ENCODE assay signal across 26 cellular contexts in the genomic region with DNA sequence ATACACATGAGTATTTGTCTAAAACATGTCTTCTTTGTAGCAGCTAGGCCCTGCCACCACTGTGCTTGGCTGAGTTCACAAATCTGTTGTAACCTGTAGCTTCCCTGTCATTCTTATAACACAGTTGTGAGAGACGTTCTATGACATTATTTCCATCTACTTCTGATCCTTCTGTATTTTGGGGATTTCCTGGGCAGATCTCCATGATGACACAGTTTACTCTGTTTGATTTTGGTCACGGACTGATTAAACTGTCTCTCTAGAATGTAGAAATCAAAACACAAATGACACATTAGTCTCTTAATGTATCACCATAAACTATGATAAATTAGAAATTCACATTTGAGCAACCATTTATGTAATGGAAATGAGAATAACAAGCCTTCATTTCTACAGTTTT.
"Had no signal": no experiment of that assay in that cellular context is flagged by ENCODE, and none has a peak within 500 bp of the region (broad histone marks: within the 10 kb centered on the region; RNA-seq: fewer than 3 reads in every experiment).

No MANE protein-coding gene starts in this region.

- DNase-seq: activated CD8-positive, alpha-beta memory T cell treated with anti-CD3 and anti-CD28 coated beads for 24 hours; activated T-cell treated with anti-CD3 and anti-CD28 coated beads, Interleukin-2, amount 50 U/mL, for 1 hour; effector memory CD8-positive, alpha-beta T cell; foreskin fibroblast; head of caudate nucleus; hippocampal formation; immature natural killer cell; kidney; left colon; mammary epithelial cell; occipital lobe; psoas muscle; sigmoid colon; small intestine; stimulated activated CD4-positive, alpha-beta T cell treated with anti-CD3 and anti-CD28 coated beads, Interleukin-4, amount 100 ng/mL, for 4 hours; stimulated activated CD8-positive, alpha-beta memory T cell treated with anti-CD3 and anti-CD28 coated beads, Interleukin-4, amount 100 ng/mL, for 48 hours; stimulated activated naive B cell treated with anti-CD40 and anti-IgM and Interleukin-4, amounts not matched to agents 10 μg/mL and 1 μg/mL and 100 μg/mL, for 72 hours; T-helper 1 cell; testis; transverse colon had no signal

- H3K27me3 Mint-ChIP-seq: activated naive CD4-positive, alpha-beta T cell treated with anti-CD3 and anti-CD28 coated beads, Interleukin-2, amount 50 U/mL, for 24 hours; brain; stimulated activated naive B cell treated with anti-CD40 and anti-IgM and Interleukin-4, amounts not matched to agents 10 μg/mL and 1 μg/mL and 100 μg/mL, for 72 hours had no signal

- H3K36me3 Mint-ChIP-seq: activated naive CD4-positive, alpha-beta T cell treated with anti-CD3 and anti-CD28 coated beads, Interleukin-2, amount 50 U/mL, for 24 hours; brain; immature natural killer cell; stimulated activated naive B cell treated with anti-CD40 and anti-IgM and Interleukin-4, amounts not matched to agents 10 μg/mL and 1 μg/mL and 100 μg/mL, for 72 hours had no signal

- ATAC-seq: effector memory CD8-positive, alpha-beta T cell; left colon; psoas muscle; stimulated activated naive B cell treated with anti-CD40 and anti-IgM and Interleukin-4, amounts not matched to agents 10 μg/mL and 1 μg/mL and 100 μg/mL, for 72 hours had no signal

- H3K27ac Mint-ChIP-seq: activated naive CD4-positive, alpha-beta T cell treated with anti-CD3 and anti-CD28 coated beads, Interleukin-2, amount 50 U/mL, for 24 hours; brain; effector memory CD8-positive, alpha-beta T cell; immature natural killer cell; stimulated activated naive B cell treated with anti-CD40 and anti-IgM and Interleukin-4, amounts not matched to agents 10 μg/mL and 1 μg/mL and 100 μg/mL, for 72 hours; T-helper 2 cell treated with Interferon-gamma antibody and Interleukin-4, amounts not matched to agents 5 μg/mL and 100 μg/mL, for 36 hours had no signal

- H3K4me3 ChIP-seq: ascending aorta, coronary artery, psoas muscle, sigmoid colon, testis, transverse colon had no signal

- H3K4me3 Mint-ChIP-seq: activated naive CD4-positive, alpha-beta T cell treated with anti-CD3 and anti-CD28 coated beads, Interleukin-2, amount 50 U/mL, for 24 hours; brain; effector memory CD8-positive, alpha-beta T cell; immature natural killer cell; neural crest cell; stimulated activated naive B cell treated with anti-CD40 and anti-IgM and Interleukin-4, amounts not matched to agents 10 μg/mL and 1 μg/mL and 100 μg/mL, for 72 hours; T-helper 2 cell treated with Interferon-gamma antibody and Interleukin-4, amounts not matched to agents 5 μg/mL and 100 μg/mL, for 36 hours had no signal

- H3K4me1 Mint-ChIP-seq: immature natural killer cell, neural crest cell had no signal

- H3K9me3 Mint-ChIP-seq: activated naive CD4-positive, alpha-beta T cell treated with anti-CD3 and anti-CD28 coated beads, Interleukin-2, amount 50 U/mL, for 24 hours; brain; effector memory CD8-positive, alpha-beta T cell; immature natural killer cell; neural crest cell; stimulated activated naive B cell treated with anti-CD40 and anti-IgM and Interleukin-4, amounts not matched to agents 10 μg/mL and 1 μg/mL and 100 μg/mL, for 72 hours; T-helper 2 cell treated with Interferon-gamma antibody and Interleukin-4, amounts not matched to agents 5 μg/mL and 100 μg/mL, for 36 hours had no signal
